Comparison of ENCODE assay signal across 20 cellular contexts in genomic region chr13:98286814-98287213, GRCh38.
"Had no signal": no experiment of that assay in that cellular context is flagged by ENCODE, and none has a peak within 500 bp of the region (broad histone marks: within the 10 kb centered on the region; RNA-seq: fewer than 3 reads in every experiment).

No MANE protein-coding gene starts in this region.

- H3K27ac ChIP-seq: body of pancreas, epithelial cell of prostate, foreskin keratinocyte, tibial nerve, uterus had no signal

- ATAC-seq: activated CD8-positive, alpha-beta T cell treated with anti-CD3 and anti-CD28 coated beads for 36 hours; activated T-helper 17 cell treated with anti-CD3 and anti-CD28 coated beads, Interleukin-2, amount 50 U/mL, for 72 hours; body of pancreas; effector memory CD8-positive, alpha-beta T cell; foreskin keratinocyte had no signal

- H3K36me3 ChIP-seq: tibial nerve, uterus had no signal

- H3K27me3 ChIP-seq: body of pancreas, foreskin keratinocyte, tibial nerve, uterus had no signal

- H3K9me3 ChIP-seq: body of pancreas, tibial nerve, uterus had no signal

- H3K4me1 ChIP-seq: uterus had no signal

- DNase-seq: activated CD4-positive, alpha-beta T cell treated with anti-CD3 and anti-CD28 coated beads, Interleukin-2, amount 10 ng/mL, durations not matched to agents 24 days and 14 days; activated CD8-positive, alpha-beta T cell treated with anti-CD3 and anti-CD28 coated beads for 36 hours; activated naive CD4-positive, alpha-beta T cell; activated naive CD8-positive, alpha-beta T cell treated with anti-CD3 and anti-CD28 coated beads for 36 hours; activated T-cell treated with anti-CD3 and anti-CD28 coated beads, Interleukin-2, amount 50 U/mL, for 1 hour; amygdala; body of pancreas; dermis blood vessel endothelial cell; effector memory CD8-positive, alpha-beta T cell; foreskin keratinocyte; hippocampal formation; nucleus accumbens; posterior cingulate gyrus; stimulated activated CD4-positive, alpha-beta T cell treated with anti-CD3 and anti-CD28 coated beads, Interleukin-2, amount 100 ng/mL, for 24 hours; stimulated activated naive CD4-positive, alpha-beta T cell treated with Interleukin-2 at 50 U/mL for 16 hours; uterus had no signal

- H3K4me3 ChIP-seq: body of pancreas, lung, tibial nerve, uterus had no signal
